Comparison of ENCODE assay signal across 31 cellular contexts in the genomic region with DNA sequence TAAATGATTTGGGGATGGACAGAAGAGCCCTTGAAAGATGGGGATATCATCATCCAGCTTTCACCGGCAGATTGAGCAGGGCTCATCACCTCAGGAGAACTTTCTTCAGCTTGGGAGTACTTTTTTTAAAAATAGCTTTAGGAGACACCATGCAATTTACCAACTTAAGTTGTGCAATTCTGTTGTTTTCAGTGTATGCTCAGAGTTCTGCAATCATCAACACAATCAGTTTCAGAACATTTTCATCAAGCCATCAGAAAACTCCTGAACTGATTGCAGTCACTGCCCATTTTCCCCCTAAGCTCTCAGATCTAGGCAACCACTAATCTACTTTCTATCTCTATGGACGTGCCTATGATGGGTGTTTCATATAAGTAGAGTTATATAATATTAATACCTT.
DNase-seq lines count a peak whose midpoint lies in the region; ATAC-seq, FAIRE-seq and TF ChIP-seq lines count a peak whose summit lies in the region.
"Had no signal": no experiment of that assay in that cellular context is flagged by ENCODE, and none has a peak within 500 bp of the region (broad histone marks: within the 10 kb centered on the region; RNA-seq: fewer than 3 reads in every experiment).

No MANE protein-coding gene starts in this region.

- CTCF ChIA-PET in HepG2 (lab: Yijun Ruan, JAX; ENCODE audit: low intra/inter-chr PET ratio, low total read pairs): no interaction called here
- CTCF ChIA-PET in K562 (lab: Yijun Ruan, JAX; ENCODE audit: low intra/inter-chr PET ratio): no interaction called here
- CTCF ChIA-PET in SK-N-SH (lab: Yijun Ruan, JAX): interaction anchor here (0.5 kb wide), 1 partner anchor 8 kb away, joined by 3 read pairs; no protein-coding TSS in a partner anchor

- intact Hi-C loops in HepG2 (cut with micrococcal nuclease; ENCODE audit: unreplicated experiment): no loop called here
- intact Hi-C loops in right lobe of liver (cut with DNase I): no loop called here
- intact Hi-C loops in K562 (cut with micrococcal nuclease): no loop called here

- H3K4me1 ChIP-seq in HepG2 (ENCODE audit: insufficient read depth, low read length) (no peaks in the 10 kb centered on the region), right lobe of liver (no peaks in the 10 kb centered on the region), K562 (replicated peaks in 1 of 2; ENCODE audit: control insufficient read depth in 2 of 2, insufficient read depth in 2 of 2, low read length in 2 of 2) (no peaks in the 10 kb centered on the region), gastroesophageal sphincter (peaks cover 6 to 31% (median 9%) of the 10 kb centered on the region in 3 donors), SK-N-SH (ENCODE audit: control insufficient read depth in 1 of 2, insufficient read depth in 2 of 2, low read depth in 1 of 2, low read length in 1 of 2) (peaks cover 0 to 31% of the 10 kb centered on the region in 2 experiments; a peak in 2 of 4 replicates)
- H3K4me1 ChIP-seq: BE2C, uterus had no signal

- 96% methylated on average over 2 of the region's 2 CpGs for WGBS in HepG2 (ENCODE audit: low lambda C conversion rate)
- WGBS in right lobe of liver (ENCODE audit: insufficient coverage, low coverage, low lambda C conversion rate, missing lambda C conversion rate): 71% methylated on average over 2 of the region's 2 CpGs
- WGBS in K562 (ENCODE audit: insufficient coverage, low coverage, missing lambda C conversion rate): 4% methylated on average over 2 of the region's 2 CpGs
- 94 to 96% methylated on average over 2 of the region's 2 CpGs for WGBS in gastroesophageal sphincter (ENCODE audit: low coverage in 1 of 2), 2 donors
- 90% methylated on average over 2 of the region's 2 CpGs for WGBS in SK-N-SH (ENCODE audit: low lambda C conversion rate)

- H3K4me2 ChIP-seq in HepG2 (ENCODE audit: low read depth, low read length) (no peak overlapping the region), K562 (ENCODE audit: insufficient read depth, low read length) (no peak overlapping the region), SK-N-SH (no peak overlapping the region)

- DNase-seq in HepG2 (ENCODE audit: low spot score) (no peak), right lobe of liver (no peak), K562 (ENCODE audit: extremely low read depth in 1 of 4, low spot score in 3 of 4) (no peak), NCI-H526 treated with DMSO at 0.1 percent for 48 hours (lab: John Stamatoyannopoulos, UW) (no peak), SK-N-SH (no peak), NCI-H2171 (lab: John Stamatoyannopoulos, UW) (no peak)
- DNase-seq: activated CD8-positive, alpha-beta T cell treated with anti-CD3 and anti-CD28 coated beads for 36 hours; aorta; BE2C; dorsolateral prefrontal cortex; foreskin fibroblast; HCEC 1CT; heart right ventricle; left cardiac atrium; NCI-H1048; NCI-H187 treated with DMSO at 0.1 percent for 48 hours; NCI-H345; NCI-H748 treated with DMSO at 0.1 percent for 48 hours; OCI-M1; stimulated activated naive CD8-positive, alpha-beta T cell treated with anti-CD3 and anti-CD28 coated beads, Interleukin-15, Interleukin-2, amounts not matched to agents 100 U/mL and 50 U/mL, for 24 hours; T-helper 17 cell; uterus had no signal

- peaks cover 25 to 71% of the 10 kb centered on the region in 2 experiments for H3K36me3 ChIP-seq in HepG2 (replicated peaks in 1 of 2; ENCODE audit: control insufficient read depth in 1 of 2, insufficient read depth in 2 of 2, low read length in 2 of 2)
- H3K36me3 ChIP-seq in right lobe of liver: no peaks in the 10 kb centered on the region
- no peaks in the 10 kb centered on the region for H3K36me3 ChIP-seq in K562 (ENCODE audit: control insufficient read depth, insufficient read depth, low read length)
- peaks cover 0 to 32% of the 10 kb centered on the region in 2 donors for H3K36me3 ChIP-seq in gastroesophageal sphincter
- peaks cover 41 to 90% of the 10 kb centered on the region in 2 experiments for H3K36me3 ChIP-seq in SK-N-SH (replicated peaks in 1 of 2; ENCODE audit: control insufficient read depth in 1 of 2, insufficient read depth in 2 of 2, low read length in 1 of 2)
- H3K36me3 ChIP-seq: BE2C, uterus had no signal

- H3K4me3 ChIP-seq in HepG2 (replicated peaks in 1 of 3; ENCODE audit: insufficient read depth in 1 of 3, low read depth in 2 of 3, low read length in 3 of 3): no peak overlapping the region
- H3K4me3 ChIP-seq in right lobe of liver: no peak overlapping the region
- no peak overlapping the region for H3K4me3 ChIP-seq in K562
- no peak overlapping the region for H3K4me3 ChIP-seq in gastroesophageal sphincter
- no peak overlapping the region for H3K4me3 ChIP-seq in SK-N-SH (ENCODE audit: low read depth in 2 of 2, low read length in 1 of 2)
- H3K4me3 ChIP-seq: dorsolateral prefrontal cortex, heart right ventricle, skin epidermis, thoracic aorta, uterus had no signal

- H3K79me2 ChIP-seq in HepG2 (ENCODE audit: insufficient read depth, low read length): peaks cover 4% of the 10 kb centered on the region
- H3K79me2 ChIP-seq in K562 (ENCODE audit: control insufficient read depth, insufficient read depth, low read length): no peaks in the 10 kb centered on the region
- H3K79me2 ChIP-seq in SK-N-SH (ENCODE audit: insufficient read depth): peaks cover 95% of the 10 kb centered on the region

- ATAC-seq in HepG2: no peak
- ATAC-seq in right lobe of liver: no peak
- no peak for ATAC-seq in K562
- ATAC-seq in gastroesophageal sphincter: peak; percentile 29
- no peak for ATAC-seq in HG02840 (IDR thresholded peaks at IDR 0.05; ENCODE audit: low FRiP score, unreplicated experiment)
- ATAC-seq: activated CD8-positive, alpha-beta T cell treated with anti-CD3 and anti-CD28 coated beads for 36 hours; activated naive CD4-positive, alpha-beta T cell treated with anti-CD3 and anti-CD28 coated beads, Interleukin-2, amount 50 U/mL, for 72 hours; heart right ventricle; left cardiac atrium; SK-N-SH treated with all-trans-retinoic acid at 6 μM for 48 hours; stimulated activated naive CD8-positive, alpha-beta T cell treated with anti-CD3 and anti-CD28 coated beads, Interleukin-15, Interleukin-2, amounts not matched to agents 100 U/mL and 50 U/mL, for 24 hours; T-helper 17 cell had no signal

- H3K27me3 ChIP-seq in HepG2 (ENCODE audit: control insufficient read depth in 1 of 2, insufficient read depth in 2 of 2, low read length in 2 of 2) (no peaks in the 10 kb centered on the region), right lobe of liver (no peaks in the 10 kb centered on the region), K562 (ENCODE audit: control insufficient read depth in 2 of 2, insufficient read depth in 2 of 2, low read length in 2 of 2) (no peaks in the 10 kb centered on the region), gastroesophageal sphincter (no peaks in the 10 kb centered on the region), SK-N-SH (ENCODE audit: insufficient read depth) (no peaks in the 10 kb centered on the region)
- H3K27me3 ChIP-seq: BE2C, dorsolateral prefrontal cortex, heart right ventricle, uterus had no signal

- in situ Hi-C loops in HepG2 (cut with HindIII; ENCODE audit: extremely low pct_ligation_motif_present, low pct_unique_long_range_greater_than_20kb) (no loop called here), K562 (cut with MboI) (no loop called here)

- no peaks in the 10 kb centered on the region for H3K9me1 ChIP-seq in K562 (ENCODE audit: control insufficient read depth, insufficient read depth, low read length)

- H3K27ac ChIP-seq in HepG2 (ENCODE audit: extremely low read length, insufficient read depth, low read length) (no peak overlapping the region), right lobe of liver (no peak overlapping the region), K562 (ENCODE audit: extremely low read depth, low read depth, low read length) (no peak overlapping the region), gastroesophageal sphincter (no peak overlapping the region), SK-N-SH (ENCODE audit: low read depth in 2 of 2, low read length in 1 of 2) (no peak overlapping the region)
- H3K27ac ChIP-seq: dorsolateral prefrontal cortex, heart right ventricle, skin epidermis, thoracic aorta, uterus had no signal

- POLR2A ChIA-PET in HepG2 (lab: Yijun Ruan, JAX): no interaction called here
- POLR2A ChIA-PET in K562 (lab: Yijun Ruan, JAX): interaction anchor here (0.5 to 1.1 kb wide), 2 partner anchors 11 to 104 kb away, joined by 3 to 4 read pairs; no protein-coding TSS in a partner anchor
- POLR2A ChIA-PET in SK-N-SH (lab: Yijun Ruan, JAX): no interaction called here

- H3K9ac ChIP-seq in HepG2 (ENCODE audit: insufficient read depth, low read depth, low read length) (no peak overlapping the region), K562 (ENCODE audit: insufficient read depth in 1 of 2, low read depth in 2 of 2, low read length in 2 of 2) (no peak overlapping the region), SK-N-SH (no peak overlapping the region)

- no peak for TF ChIP-seq POLR2A in HepG2 (IDR thresholded peaks at IDR 0.05; ENCODE audit: insufficient read depth in 1 of 2, low read depth in 2 of 2, low read length in 2 of 2)
- no peak for TF ChIP-seq POLR2A in right lobe of liver (IDR thresholded peaks at IDR 0.05)
- TF ChIP-seq POLR2A in K562 (conservative IDR thresholded peaks at IDR 0.05): no peak
- TF ChIP-seq POLR2A in gastroesophageal sphincter (IDR thresholded peaks at IDR 0.05): no peak

- H3K9me3 ChIP-seq in HepG2 (ENCODE audit: low read length) (peaks cover 18% of the 10 kb centered on the region), right lobe of liver (peaks cover 0 to 6% (median 0%) of the 10 kb centered on the region in 4 donors), K562 (replicated peaks; ENCODE audit: control insufficient read depth, insufficient read depth, low read depth, low read length) (peaks cover 3% of the 10 kb centered on the region; the same call in 1 of the 2 replicates), gastroesophageal sphincter (peaks cover 0 to 17% (median 5%) of the 10 kb centered on the region in 3 donors), SK-N-SH (peaks cover 18% of the 10 kb centered on the region; the same call in 1 of the 2 replicates)
- H3K9me3 ChIP-seq: BE2C, uterus had no signal

- no peak for TF ChIP-seq RAD21 in HepG2 (CRISPR knock-in tag; IDR thresholded peaks at IDR 0.05)
- no peak for TF ChIP-seq RAD21 in K562 (CRISPR knock-in tag; conservative IDR thresholded peaks at IDR 0.05 in 1 of 2, IDR thresholded peaks at IDR 0.05 in 1 of 2)
- no peak for TF ChIP-seq RAD21 in SK-N-SH (IDR thresholded peaks at IDR 0.05; ENCODE audit: low read length)

- peaks cover 91% of the 10 kb centered on the region for H3F3A ChIP-seq in SK-N-SH (replicated peaks; ENCODE audit: insufficient read depth)

- BruUV-seq in HepG2 (replicated peaks; lab: Mats Ljungman, UMichigan) (no TSS peak), K562 (replicated peaks; lab: Mats Ljungman, UMichigan) (no TSS peak)

- H2AFZ ChIP-seq in HepG2 (ENCODE audit: low read length): no peak overlapping the region
- H2AFZ ChIP-seq in K562 (ENCODE audit: low read depth, low read length): no peak overlapping the region
- no peak overlapping the region for H2AFZ ChIP-seq in SK-N-SH (ENCODE audit: low read depth)

- H4K20me1 ChIP-seq in HepG2 (ENCODE audit: insufficient read depth, low read length): no peaks in the 10 kb centered on the region; the same call in 1 of the 2 replicates
- no peaks in the 10 kb centered on the region for H4K20me1 ChIP-seq in K562 (replicated peaks; ENCODE audit: control insufficient read depth, insufficient read depth, low read length)
- no peaks in the 10 kb centered on the region for H4K20me1 ChIP-seq in SK-N-SH (ENCODE audit: insufficient read depth)

- TF ChIP-seq CTCF in HepG2 (CRISPR knock-in tag; IDR thresholded peaks at IDR 0.05) (no peak), right lobe of liver (IDR thresholded peaks at IDR 0.05) (no peak), K562 (IDR thresholded peaks at IDR 0.05 in 2 of 3, conservative IDR thresholded peaks at IDR 0.05 in 1 of 3; ENCODE audit: insufficient read depth in 2 of 3, low read depth in 1 of 3, low read length in 3 of 3) (no peak), gastroesophageal sphincter (IDR thresholded peaks at IDR 0.05) (no peak), SK-N-SH (IDR thresholded peaks at IDR 0.05) (no peak)

- H3K9me2 ChIP-seq in SK-N-SH: no peaks in the 10 kb centered on the region

- TF ChIP-seq EP300 in HepG2 (IDR thresholded peaks at IDR 0.05; ENCODE audit: low read depth in 2 of 2, low read length in 2 of 2) (no peak), HepG2 (CRISPR knock-in tag; IDR thresholded peaks at IDR 0.05; ENCODE audit: borderline replicate concordance) (no peak), K562 (IDR thresholded peaks at IDR 0.05; ENCODE audit: low read length) (no peak), gastroesophageal sphincter (IDR thresholded peaks at IDR 0.05) (no peak), SK-N-SH (IDR thresholded peaks at IDR 0.05; ENCODE audit: borderline replicate concordance in 1 of 2, low read depth in 1 of 2, low read length in 1 of 2) (no peak)

- FAIRE-seq in HepG2 (lab: Jason Lieb, UNC): no peak
- no peak for FAIRE-seq in K562 (lab: Jason Lieb, UNC)
- FAIRE-seq: A204.1, endothelial cell of umbilical vein, GM12891 had no signal

Comparison
In these comparisons a context has a peak if more than half of its experiments do, and no peak if none do; other contexts are left out.
1. Of the 241 proteins assayed by ChIP-seq in both HepG2 and K562: peak only in HepG2: FOXP4 and GATAD2A; only in K562: none; in both: CEBPB and CEBPG; in neither: 234; mixed calls (peak in some experiments, not most) for 3.